ENCODE assay signal across 14 cellular contexts in genomic region chr10:665579-666091, GRCh38. TPM values are rescaled to one million over a fixed set of nuclear protein-coding genes. Genes with fewer than 3 reads are reported as not detected.
DNase-seq lines count a peak whose midpoint lies in the region; ATAC-seq, FAIRE-seq and TF ChIP-seq lines count a peak whose summit lies in the region.
"Had no signal": no experiment of that assay in that cellular context is flagged by ENCODE, and none has a peak within 500 bp of the region (broad histone marks: within the 10 kb centered on the region; RNA-seq: fewer than 3 reads in every experiment).

No MANE protein-coding gene starts in this region.

- no peaks in the 10 kb centered on the region; the same call in 1 of the 2 replicates for H3K9me3 ChIP-seq in Caco-2
- H3K9me3 ChIP-seq in K562 (replicated peaks; ENCODE audit: control insufficient read depth, insufficient read depth, low read depth, low read length): peaks cover 6% of the 10 kb centered on the region; the same call in 1 of the 2 replicates
- no peaks in the 10 kb centered on the region for H3K9me3 ChIP-seq in psoas muscle
- H3K9me3 ChIP-seq in WERI-Rb-1 (ENCODE audit: severe bottlenecking): no peaks in the 10 kb centered on the region
- H3K9me3 ChIP-seq: prostate gland, thyroid gland had no signal

- no peaks in the 10 kb centered on the region for H3K9me3 Mint-ChIP-seq in Caco-2 (ENCODE audit: unreplicated experiment)

- H3K27me3 ChIP-seq in Caco-2 (replicated peaks; ENCODE audit: control insufficient read depth, insufficient read depth, low read length): no peaks in the 10 kb centered on the region
- peaks cover 23 to 49% of the 10 kb centered on the region in 2 experiments; a peak in 4 of 5 replicates for H3K27me3 ChIP-seq in K562 (ENCODE audit: control insufficient read depth in 2 of 2, insufficient read depth in 2 of 2, low read length in 2 of 2)
- H3K27me3 ChIP-seq in psoas muscle (ENCODE audit: insufficient read depth in 3 of 3, low read length in 2 of 3): peaks cover 0 to 3% (median 0%) of the 10 kb centered on the region in 3 donors
- H3K27me3 ChIP-seq in WERI-Rb-1 (ENCODE audit: insufficient read depth, low read depth, severe bottlenecking): no peaks in the 10 kb centered on the region
- H3K27me3 ChIP-seq: thyroid gland had no signal

- no peak overlapping the region for H3K27ac Mint-ChIP-seq in Caco-2 (ENCODE audit: unreplicated experiment)

- H3K4me1 ChIP-seq in Caco-2 (peaks cover 5% of the 10 kb centered on the region; the same call in 1 of the 2 replicates), K562 (replicated peaks in 1 of 2; ENCODE audit: control insufficient read depth in 2 of 2, insufficient read depth in 2 of 2, low read length in 2 of 2) (no peaks in the 10 kb centered on the region), psoas muscle (peaks cover 48% of the 10 kb centered on the region)
- H3K4me1 ChIP-seq: prostate gland had no signal

- no peaks in the 10 kb centered on the region for H3K36me3 Mint-ChIP-seq in Caco-2 (ENCODE audit: insufficient read depth, unreplicated experiment)

- H2AFZ ChIP-seq in K562 (ENCODE audit: low read depth, low read length): no peak overlapping the region

- intact Hi-C loops in Caco-2 (cut with micrococcal nuclease; ENCODE audit: unreplicated experiment) (no loop called here), K562 (cut with micrococcal nuclease) (no loop called here), psoas muscle (cut with DNase I) (no loop called here)

- H3K27ac ChIP-seq in K562 (ENCODE audit: extremely low read depth, low read depth, low read length) (no peak overlapping the region), psoas muscle (no peak overlapping the region), WERI-Rb-1 (no peak overlapping the region)
- H3K27ac ChIP-seq: KMS-11, prostate gland, thyroid gland had no signal

- H4K20me1 ChIP-seq in K562 (replicated peaks; ENCODE audit: control insufficient read depth, insufficient read depth, low read length): peaks cover 5% of the 10 kb centered on the region; the same call in 1 of the 2 replicates

- in situ Hi-C loops in K562 (cut with MboI): no loop called here

- H3K9me1 ChIP-seq in K562 (ENCODE audit: control insufficient read depth, insufficient read depth, low read length): no peaks in the 10 kb centered on the region

- whole genome bisulfite sequencing in K562 (ENCODE audit: insufficient coverage, low coverage, missing lambda C conversion rate): 2% methylated on average over 26 of the region's 30 CpGs
- WGBS in psoas muscle, 3 donors: 86 to 88% (median 87%) methylated on average over 30 of the region's 30 CpGs

- ATAC-seq in K562 (no peak), psoas muscle (no peak), GM21717 (IDR thresholded peaks at IDR 0.05; ENCODE audit: unreplicated experiment) (no peak), HG03159 (IDR thresholded peaks at IDR 0.05; ENCODE audit: unreplicated experiment) (no peak)

- BruUV-seq in Caco-2 (replicated peaks; lab: Mats Ljungman, UMichigan) (no TSS peak), K562 (replicated peaks; lab: Mats Ljungman, UMichigan) (no TSS peak)

- H3K36me3 ChIP-seq in Caco-2 (ENCODE audit: control insufficient read depth, insufficient read depth, low read length) (no peaks in the 10 kb centered on the region), K562 (ENCODE audit: control insufficient read depth, insufficient read depth, low read length) (no peaks in the 10 kb centered on the region), psoas muscle (ENCODE audit: insufficient read depth in 1 of 2, low read depth in 1 of 2) (no peaks in the 10 kb centered on the region), WERI-Rb-1 (no peaks in the 10 kb centered on the region)
- H3K36me3 ChIP-seq: prostate gland, thyroid gland had no signal

- TF ChIP-seq RAD21 in K562 (CRISPR knock-in tag; conservative IDR thresholded peaks at IDR 0.05 in 1 of 2, IDR thresholded peaks at IDR 0.05 in 1 of 2): no peak

- no peaks in the 10 kb centered on the region for H3K27me3 Mint-ChIP-seq in Caco-2 (ENCODE audit: insufficient read depth, unreplicated experiment)

- no peak for TF ChIP-seq POLR2A in K562 (conservative IDR thresholded peaks at IDR 0.05)

- POLR2A ChIA-PET in Caco-2 (lab: Charles Lee) (no interaction called here), K562 (lab: Yijun Ruan, JAX) (interaction anchor here (0.7 kb wide), 1 partner anchor 10 kb away, joined by 4 read pairs; no protein-coding TSS in a partner anchor)

- TF ChIP-seq CTCF in Caco-2 (IDR thresholded peaks at IDR 0.05; ENCODE audit: insufficient read depth in 1 of 2, low read depth in 1 of 2, low read length in 1 of 2, severe bottlenecking in 1 of 2, unreplicated experiment in 1 of 2): no peak
- no peak for TF ChIP-seq CTCF in K562 (IDR thresholded peaks at IDR 0.05 in 2 of 3, conservative IDR thresholded peaks at IDR 0.05 in 1 of 3; ENCODE audit: insufficient read depth in 2 of 3, low read depth in 1 of 3, low read length in 3 of 3)
- no peak for TF ChIP-seq CTCF in psoas muscle (IDR thresholded peaks at IDR 0.05)
- TF ChIP-seq CTCF in WERI-Rb-1 (IDR thresholded peaks at IDR 0.05; ENCODE audit: low read depth, low read length): no peak

- H3K4me3 ChIP-seq in Caco-2 (ENCODE audit: low read depth, low read length) (no peak overlapping the region), K562 (no peak overlapping the region), psoas muscle (peak overlapping the region; percentile 12), WERI-Rb-1 (ENCODE audit: low read depth, low read length) (no peak overlapping the region)
- H3K4me3 ChIP-seq: prostate gland had no signal

- FAIRE-seq in K562 (lab: Jason Lieb, UNC): no peak

- TF ChIP-seq EP300 in K562 (IDR thresholded peaks at IDR 0.05; ENCODE audit: low read length): no peak

- DNase-seq in Caco-2 (peak in 1 of 2 experiments; percentile 40), K562 (ENCODE audit: extremely low read depth in 1 of 4, low spot score in 3 of 4) (no peak), hepatic stellate cell (ENCODE audit: low spot score) (peak; percentile 80), psoas muscle (peak in 1 of 2 donors; percentile 58), T-helper 9 cell (no peak), WERI-Rb-1 (no peak)
- DNase-seq: GF-D8, NCI-H2107, T1000, thyroid gland had no signal

- no peak overlapping the region for H3K9ac ChIP-seq in K562 (ENCODE audit: insufficient read depth in 1 of 2, low read depth in 2 of 2, low read length in 2 of 2)
- H3K9ac ChIP-seq: KMS-11 had no signal

- peak overlapping the region; percentile 45 for H3K4me3 Mint-ChIP-seq in Caco-2 (ENCODE audit: unreplicated experiment)

- H3K79me2 ChIP-seq in K562 (ENCODE audit: control insufficient read depth, insufficient read depth, low read length): no peaks in the 10 kb centered on the region

- H3K4me2 ChIP-seq in K562 (ENCODE audit: insufficient read depth, low read length): no peak overlapping the region
- H3K4me2 ChIP-seq: KMS-11 had no signal

- CTCF ChIA-PET in Caco-2 (lab: Charles Lee): no interaction called here
- CTCF ChIA-PET in K562 (lab: Yijun Ruan, JAX; ENCODE audit: low intra/inter-chr PET ratio): no interaction called here

- H3K4me1 Mint-ChIP-seq in Caco-2 (ENCODE audit: low read depth, unreplicated experiment): peaks cover 10% of the 10 kb centered on the region

TF ChIP-seq in K562, 482 proteins besides CTCF, POLR2A, EP300 and RAD21 (continues in another document):
- TF ChIP-seq ZNF778 (CRISPR knock-in tag; IDR thresholded peaks at IDR 0.05) (no peak), TRIM24 (IDR thresholded peaks at IDR 0.05) (no peak), ZNF79 (CRISPR knock-in tag; IDR thresholded peaks at IDR 0.05; ENCODE audit: low read depth) (no peak), POU5F1 (IDR thresholded peaks at IDR 0.05; ENCODE audit: borderline replicate concordance, low read depth, low read length, partially characterized antibody) (no peak), CCAR2 (IDR thresholded peaks at IDR 0.05; ENCODE audit: low read depth, low read length) (no peak)
- TF ChIP-seq, protein P1, sequence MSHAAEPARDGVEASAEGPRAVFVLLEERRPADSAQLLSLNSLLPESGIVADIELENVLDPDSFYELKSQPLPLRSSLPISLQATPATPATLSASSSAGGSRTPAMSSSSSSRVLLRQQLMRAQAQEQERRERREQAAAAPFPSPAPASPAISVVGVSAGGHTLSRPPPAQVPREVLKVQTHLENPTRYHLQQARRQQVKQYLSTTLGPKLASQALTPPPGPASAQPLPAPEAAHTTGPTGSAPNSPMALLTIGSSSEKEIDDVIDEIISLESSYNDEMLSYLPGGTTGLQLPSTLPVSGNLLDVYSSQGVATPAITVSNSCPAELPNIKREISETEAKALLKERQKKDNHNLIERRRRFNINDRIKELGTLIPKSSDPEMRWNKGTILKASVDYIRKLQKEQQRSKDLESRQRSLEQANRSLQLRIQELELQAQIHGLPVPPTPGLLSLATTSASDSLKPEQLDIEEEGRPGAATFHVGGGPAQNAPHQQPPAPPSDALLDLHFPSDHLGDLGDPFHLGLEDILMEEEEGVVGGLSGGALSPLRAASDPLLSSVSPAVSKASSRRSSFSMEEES (CRISPR knock-in tag; IDR thresholded peaks at IDR 0.05): peak; percentile 76

RNA-seq across cellular contexts. Expression of gene DIP2C, which starts 23.8 kb away (rescaled TPM):
- total RNA-seq in Caco-2 (2022): 11.2 and 11.4 TPM in 2 replicates
- not detected in 2 replicates for total RNA-seq in K562 (2011; cell fraction: chromatin; rRNA removed; ENCODE audit: low replicate concordance)
- not detected in 2 replicates for total RNA-seq in K562 (2011; cell fraction: nucleolus; rRNA removed)
- not detected in 2 replicates for total RNA-seq in K562 (2011; cell fraction: nucleoplasm; rRNA removed)
- total RNA-seq in K562 (2014; rRNA removed): not detected in 2 replicates
- not detected in 2 replicates for total RNA-seq in K562 (2014; rRNA removed; fragmentation: Illumina TruSeq; extraction: Trizol)
- not detected in 2 replicates for total RNA-seq in K562 (2015; rRNA removed; fragmentation: Illumina TruSeq; extraction: Trizol)
- 0.09 TPM in 1 of 2 replicates, not detected in the other for total RNA-seq in K562 (2021)
- polyA plus RNA-seq in K562 (2011; rRNA removed): not detected in 2 replicates
- not detected in 2 replicates for polyA plus RNA-seq in K562 (2011; cell fraction: cytosol; rRNA removed)
- not detected in 2 replicates for polyA plus RNA-seq in K562 (2011; cell fraction: nucleus; rRNA removed)
- polyA plus RNA-seq in K562 (2012): 0.01 and 0.03 TPM in 2 replicates
- not detected in 2 replicates for polyA plus RNA-seq in K562 (2014; fragmentation: Illumina TruSeq; extraction: Trizol)
- polyA plus RNA-seq in K562 (2014; fragmentation: Nextera tagmentation; extraction: Ambion mirVana): under 1 TPM in 1 of 2 experiments, not detected in 1; 0.01 TPM
- polyA plus RNA-seq in K562 (2014; rRNA removed): not detected in 2 replicates
- not detected in 2 replicates for polyA minus RNA-seq in K562 (2011; rRNA and poly(A)+ RNA removed)
- not detected in 2 replicates for polyA minus RNA-seq in K562 (2011; cell fraction: cytosol; rRNA and poly(A)+ RNA removed)
- not detected in 2 replicates for polyA minus RNA-seq in K562 (2011; cell fraction: nucleus; rRNA and poly(A)+ RNA removed)
- total RNA-seq in psoas muscle: 10 to 100 TPM; 25.0 to 32.0 (median 30.4) TPM
- polyA plus RNA-seq in psoas muscle: 10 to 100 TPM in 2 of 3 donors, 1 to 10 TPM in 1; 7.7 to 17.1 (median 10.3) TPM

Comparison
In these comparisons a context has a peak if more than half of its experiments do, and no peak if none do; other contexts are left out.
1. RNA of gene DIP2C, which starts 23.8 kb away (total RNA-seq): 25.0 to 32.0 TPM in psoas muscle and 11.2 to 11.4 TPM in Caco-2; 0.09 TPM in K562; every median in the first group is over 10 times any median in the second.